In genomic region chr20:31572042-31572700, GRCh38 we compare ENCODE assay signal across 8 cellular contexts. TPM values are rescaled to one million over a fixed set of nuclear protein-coding genes. Genes with fewer than 3 reads are reported as not detected.
A peak's percentile ranks its signal among the peaks of the same experiment; 100 is the strongest.
DNase-seq lines count a peak whose midpoint lies in the region; ATAC-seq and TF ChIP-seq lines count a peak whose summit lies in the region.

No MANE protein-coding gene starts in this region.

- intact Hi-C loops in activated CD4-positive, alpha-beta memory T cell treated with anti-CD3 and anti-CD28 coated beads for 36 hours (cut with micrococcal nuclease) = loop anchor here (1.0 to 2.0 kb wide), 2 partner anchors 31 to 151 kb away; partner anchors contain the start of gene BCL2L1

- no peak for DNase-seq in activated CD4-positive, alpha-beta memory T cell treated with anti-CD3 and anti-CD28 coated beads for 36 hours
- DNase-seq in right atrium auricular region (ENCODE audit: low spot score) (no peak), SKM-1 (lab: John Stamatoyannopoulos, UW; ENCODE audit: unreplicated experiment) (no peak)

- peaks cover 4% of the 10 kb centered on the region for H3K36me3 Mint-ChIP-seq in activated CD4-positive, alpha-beta memory T cell treated with anti-CD3 and anti-CD28 coated beads for 36 hours
- H3K36me3 Mint-ChIP-seq in stimulated activated memory B cell treated with anti-CD40 and anti-IgM and Interleukin-4, amounts not matched to agents 10 μg/mL and 1 μg/mL and 100 μg/mL, for 72 hours = peaks cover 5% of the 10 kb centered on the region

- H3K4me3 ChIP-seq in right atrium auricular region = peak overlapping the region; percentile 40 to 59

- H3K9me3 ChIP-seq in ES-I3 (ENCODE audit: control insufficient read depth, insufficient read depth, low read length) = no peaks in the 10 kb centered on the region
- H3K9me3 ChIP-seq in right atrium auricular region = no peaks in the 10 kb centered on the region

- H3K9ac ChIP-seq in ES-I3 (ENCODE audit: low read depth, low read length) = peak overlapping the region; percentile 72

- H3K4me3 Mint-ChIP-seq in activated CD4-positive, alpha-beta memory T cell treated with anti-CD3 and anti-CD28 coated beads for 36 hours = peak overlapping the region; percentile 88
- H3K4me3 Mint-ChIP-seq in stimulated activated memory B cell treated with anti-CD40 and anti-IgM and Interleukin-4, amounts not matched to agents 10 μg/mL and 1 μg/mL and 100 μg/mL, for 72 hours = peak overlapping the region; percentile 90

- POLR2A ChIA-PET in activated CD4-positive, alpha-beta memory T cell treated with anti-CD3 and anti-CD28 coated beads for 36 hours (lab: Charles Lee) = interaction anchor here (0.6 to 2.1 kb wide), 11 partner anchors 11 to 1170 kb away, joined by 3 to 31 read pairs (median 4); partner anchors contain the start of genes BCL2L1, ID1 and TPX2

- H3K9me3 Mint-ChIP-seq in activated CD4-positive, alpha-beta memory T cell treated with anti-CD3 and anti-CD28 coated beads for 36 hours = no peaks in the 10 kb centered on the region
- no peaks in the 10 kb centered on the region for H3K9me3 Mint-ChIP-seq in stimulated activated memory B cell treated with anti-CD40 and anti-IgM and Interleukin-4, amounts not matched to agents 10 μg/mL and 1 μg/mL and 100 μg/mL, for 72 hours

- 0 out of 2 replicates have a peak, but pooled peaks cover 4% of the 10 kb centered on the region for H3K36me3 ChIP-seq in ES-I3 (ENCODE audit: insufficient read depth, low read length)
- H3K36me3 ChIP-seq in right atrium auricular region = peaks cover 8% of the 10 kb centered on the region

- TF ChIP-seq CTCF in right atrium auricular region (IDR thresholded peaks at IDR 0.05) = no peak

- ATAC-seq in HG03045 (IDR thresholded peaks at IDR 0.05; ENCODE audit: unreplicated experiment) = peak; percentile 1
- ATAC-seq in stimulated activated memory B cell treated with anti-CD40 and anti-IgM and Interleukin-4, amounts not matched to agents 10 μg/mL and 1 μg/mL and 100 μg/mL, for 72 hours = peak; percentile 1
- no peak for ATAC-seq in GM18867 (IDR thresholded peaks at IDR 0.05; ENCODE audit: unreplicated experiment)
- no peak for ATAC-seq in HG03442 (IDR thresholded peaks at IDR 0.05; ENCODE audit: unreplicated experiment)

- H3K27ac Mint-ChIP-seq in activated CD4-positive, alpha-beta memory T cell treated with anti-CD3 and anti-CD28 coated beads for 36 hours = peak overlapping the region; percentile 85
- peak overlapping the region; percentile 90 for H3K27ac Mint-ChIP-seq in stimulated activated memory B cell treated with anti-CD40 and anti-IgM and Interleukin-4, amounts not matched to agents 10 μg/mL and 1 μg/mL and 100 μg/mL, for 72 hours

- CTCF ChIA-PET in activated CD4-positive, alpha-beta memory T cell treated with anti-CD3 and anti-CD28 coated beads for 36 hours (lab: Charles Lee) = interaction anchor here (9.4 to 29.0 kb wide), 2 partner anchors 12 to 38 kb away, joined by 149 to 1211 read pairs; partner anchors contain the start of gene ID1

- H3K4me1 ChIP-seq in ES-I3 (ENCODE audit: insufficient read depth, low read length) = peaks cover 18% of the 10 kb centered on the region
- peaks cover 0 to 54% of the 10 kb centered on the region in 2 donors for H3K4me1 ChIP-seq in right atrium auricular region

- no peaks in the 10 kb centered on the region for H3K27me3 ChIP-seq in right atrium auricular region

- H3K4me1 Mint-ChIP-seq in activated CD4-positive, alpha-beta memory T cell treated with anti-CD3 and anti-CD28 coated beads for 36 hours (ENCODE audit: low read depth) = peaks cover 27% of the 10 kb centered on the region
- peaks cover 37% of the 10 kb centered on the region for H3K4me1 Mint-ChIP-seq in stimulated activated memory B cell treated with anti-CD40 and anti-IgM and Interleukin-4, amounts not matched to agents 10 μg/mL and 1 μg/mL and 100 μg/mL, for 72 hours

- peak overlapping the region; percentile 89 to 94 for H3K27ac ChIP-seq in right atrium auricular region

- no peaks in the 10 kb centered on the region for H3K27me3 Mint-ChIP-seq in activated CD4-positive, alpha-beta memory T cell treated with anti-CD3 and anti-CD28 coated beads for 36 hours
- H3K27me3 Mint-ChIP-seq in stimulated activated memory B cell treated with anti-CD40 and anti-IgM and Interleukin-4, amounts not matched to agents 10 μg/mL and 1 μg/mL and 100 μg/mL, for 72 hours = no peaks in the 10 kb centered on the region

RNA-seq across cellular contexts. Expression of gene ID1, which starts 32.9 kb away (rescaled TPM):
- 1 to 10 TPM in 1 of 2 experiments, under 1 TPM in 1; 0.90 to 1.3 TPM for total RNA-seq in activated CD4-positive, alpha-beta memory T cell treated with anti-CD3 and anti-CD28 coated beads for 36 hours
- 100 to 1,000 TPM; 450 to 815 TPM for total RNA-seq in right atrium auricular region

RNA-seq across cellular contexts. Expression of gene HM13, which starts 57.9 kb away (rescaled TPM):
- total RNA-seq in activated CD4-positive, alpha-beta memory T cell treated with anti-CD3 and anti-CD28 coated beads for 36 hours = 100 to 1,000 TPM; 110 to 111 TPM
- total RNA-seq in right atrium auricular region = 10 to 100 TPM; 31.7 to 45.7 TPM

Comparison
In these comparisons a context has a peak if more than half of its experiments do, and no peak if none do; other contexts are left out.
1. ATAC-seq: peak in HG03045 (single experiment) and stimulated activated memory B cell treated with anti-CD40 and anti-IgM and Interleukin-4, amounts not matched to agents 10 μg/mL and 1 μg/mL and 100 μg/mL, for 72 hours (single experiment); none in GM18867 (single experiment) and HG03442 (single experiment).
2. RNA of gene ID1, which starts 32.9 kb away (total RNA-seq): 450 to 815 TPM in right atrium auricular region; 0.90 to 1.3 TPM in activated CD4-positive, alpha-beta memory T cell treated with anti-CD3 and anti-CD28 coated beads for 36 hours; every median in the first group is over 100 times any median in the second.